In the genomic region with DNA sequence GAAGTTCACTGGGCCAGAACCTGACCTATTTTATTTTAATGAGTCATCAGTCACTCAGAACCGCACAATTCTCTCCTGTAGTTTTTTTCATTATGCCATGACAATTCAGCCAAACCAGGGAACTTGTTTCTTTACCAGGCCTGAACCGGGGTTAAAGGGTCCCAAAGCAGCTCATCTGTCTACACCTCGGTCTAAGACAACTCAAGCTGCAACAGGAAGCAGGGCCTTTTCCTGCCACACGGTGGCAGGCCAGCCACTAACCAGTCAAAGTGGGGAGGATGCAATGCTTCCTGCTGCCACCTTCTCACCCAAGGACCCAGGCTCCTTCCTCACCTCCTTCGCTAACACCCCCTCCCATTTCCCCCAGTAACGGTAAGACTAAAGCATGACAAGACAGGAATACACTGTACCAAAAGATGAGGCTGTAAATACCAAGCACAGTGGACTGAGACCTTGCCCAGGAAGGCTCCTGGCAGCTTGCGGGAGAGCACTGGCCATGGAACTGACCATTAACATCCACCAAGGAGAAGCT, we compare ENCODE assay signal across 8 cellular contexts. TPM values are rescaled to one million over a fixed set of nuclear protein-coding genes. Genes with fewer than 3 reads are reported as not detected.
A peak's percentile ranks its signal among the peaks of the same experiment; 100 is the strongest.
DNase-seq lines count a peak whose midpoint lies in the region; ATAC-seq and TF ChIP-seq lines count a peak whose summit lies in the region.

No MANE protein-coding gene starts in this region.

- H2AFZ ChIP-seq in PC-3 (ENCODE audit: low read length): no peak overlapping the region
- H2AFZ ChIP-seq in parathyroid adenoma: no peak overlapping the region

- H3K36me3 ChIP-seq in PC-3 (ENCODE audit: low read depth, low read length): no peaks in the 10 kb centered on the region
- H3K36me3 ChIP-seq in parathyroid adenoma (ENCODE audit: control insufficient read depth, insufficient read depth, low read length): no peaks in the 10 kb centered on the region
- H3K36me3 ChIP-seq in uterus: no peaks in the 10 kb centered on the region

- H3K27me3 ChIP-seq in PC-3 (ENCODE audit: low read length) (no peaks in the 10 kb centered on the region), parathyroid adenoma (ENCODE audit: control insufficient read depth, insufficient read depth, low read length) (no peaks in the 10 kb centered on the region), uterus (no peaks in the 10 kb centered on the region)

- H3K27me3 Mint-ChIP-seq in activated T-cell treated with anti-CD3 and anti-CD28 coated beads, Interleukin-2, amount 50 U/mL, for 4 hours (ENCODE audit: low read depth): peaks cover 3% of the 10 kb centered on the region

- ATAC-seq in HG02885 (IDR thresholded peaks at IDR 0.05; ENCODE audit: poor library complexity, unreplicated experiment) (peak; percentile 72), PC-3 (peak; percentile 90)
- ATAC-seq in activated T-cell treated with anti-CD3 and anti-CD28 coated beads, Interleukin-2, amount 50 U/mL, for 4 hours: peak; percentile 95 to 97

- H3K9me3 Mint-ChIP-seq in activated T-cell treated with anti-CD3 and anti-CD28 coated beads, Interleukin-2, amount 50 U/mL, for 4 hours: no peaks in the 10 kb centered on the region

- no peak overlapping the region for H3K4me2 ChIP-seq in PC-3 (ENCODE audit: low read length)
- no peak overlapping the region for H3K4me2 ChIP-seq in parathyroid adenoma (ENCODE audit: low read length)

- no peaks in the 10 kb centered on the region for H3K9me2 ChIP-seq in PC-3 (replicated peaks; ENCODE audit: low read length)

- BruUV-seq in PC-3 (replicated peaks; lab: Mats Ljungman, UMichigan): no TSS peak

- no peaks in the 10 kb centered on the region for H3K36me3 Mint-ChIP-seq in activated T-cell treated with anti-CD3 and anti-CD28 coated beads, Interleukin-2, amount 50 U/mL, for 4 hours (ENCODE audit: insufficient read depth)

- H3K27ac ChIP-seq in PC-3 (ENCODE audit: low read length) (no peak overlapping the region), parathyroid adenoma (no peak overlapping the region), uterus (no peak overlapping the region)

- no peaks in the 10 kb centered on the region for H3K9me3 ChIP-seq in PC-3 (ENCODE audit: low read length)
- no peaks in the 10 kb centered on the region for H3K9me3 ChIP-seq in parathyroid adenoma (ENCODE audit: control insufficient read depth, low read length)
- no peaks in the 10 kb centered on the region for H3K9me3 ChIP-seq in uterus

- CTCF ChIA-PET in PC-3 (lab: Charles Lee): interaction anchor here (0.6 to 2.3 kb wide), 6 partner anchors 56 to 548 kb away, joined by 3 to 14 read pairs (median 5); a partner anchor contains a TSS

- H3K4me3 ChIP-seq in PC-3 (ENCODE audit: low read length) (no peak overlapping the region), parathyroid adenoma (ENCODE audit: low read depth, low read length) (no peak overlapping the region), uterus (no peak overlapping the region)

- H3K9ac ChIP-seq in PC-3 (ENCODE audit: low read length) (no peak overlapping the region), parathyroid adenoma (no peak overlapping the region)

- TF ChIP-seq CTCF in PC-3 (conservative IDR thresholded peaks at IDR 0.05; ENCODE audit: low read depth, low read length) (peak; percentile 86), parathyroid adenoma (IDR thresholded peaks at IDR 0.05) (peak; percentile 71), uterus (IDR thresholded peaks at IDR 0.05) (peak; percentile 67 to 76 (median 72))

- intact Hi-C loops in PC-3 (cut with micrococcal nuclease): loop anchor here (1.0 to 5.0 kb wide), 3 partner anchors 54 to 547 kb away; a partner anchor contains a TSS
- intact Hi-C loops in uterus (cut with DNase I; ENCODE audit: low total_unique reads): no loop called here

- no peaks in the 10 kb centered on the region for H3F3A ChIP-seq in PC-3 (ENCODE audit: low read length, unreplicated experiment)

- TF ChIP-seq POLR2A in uterus (IDR thresholded peaks at IDR 0.05): no peak

- H4K20me1 ChIP-seq in PC-3 (ENCODE audit: low read length): no peaks in the 10 kb centered on the region

- DNase-seq in NCI-H82 (lab: John Stamatoyannopoulos, UW): peak; percentile 69
- no peak for DNase-seq in NCI-H82 treated with DMSO at 0.1 percent for 48 hours (lab: John Stamatoyannopoulos, UW; ENCODE audit: unreplicated experiment)
- DNase-seq in PC-3: peak; percentile 67
- peak; percentile 58 for DNase-seq in activated T-cell treated with anti-CD3 and anti-CD28 coated beads, Interleukin-2, amount 50 U/mL, for 4 hours
- peak; percentile 17 for DNase-seq in fibroblast of the conjunctiva (ENCODE audit: low read depth)
- peak; percentile 37 to 49 for DNase-seq in uterus

- POLR2A ChIA-PET in PC-3 (lab: Charles Lee; ENCODE audit: unreplicated experiment): no interaction called here

- H3K4me3 Mint-ChIP-seq in activated T-cell treated with anti-CD3 and anti-CD28 coated beads, Interleukin-2, amount 50 U/mL, for 4 hours: no peak overlapping the region

- H3K4me1 Mint-ChIP-seq in activated T-cell treated with anti-CD3 and anti-CD28 coated beads, Interleukin-2, amount 50 U/mL, for 4 hours (ENCODE audit: low read depth): peaks cover 2% of the 10 kb centered on the region

- H3K79me2 ChIP-seq in PC-3 (ENCODE audit: low read length) (no peaks in the 10 kb centered on the region), parathyroid adenoma (no peaks in the 10 kb centered on the region)

- H3K4me1 ChIP-seq in PC-3 (ENCODE audit: insufficient read depth, low read length) (no peaks in the 10 kb centered on the region), parathyroid adenoma (no peaks in the 10 kb centered on the region), uterus (peaks cover 0 to 7% of the 10 kb centered on the region in 2 donors)

RNA-seq across cellular contexts. Expression of a gene that starts 56.7 kb away (rescaled TPM):
- total RNA-seq in PC-3 (2014; rRNA removed) (0.86 and 3.1 TPM in 2 replicates), uterus (10 to 100 TPM; 11.8 to 61.5 (median 26.2) TPM)
- total RNA-seq in activated T-cell treated with anti-CD3 and anti-CD28 coated beads, Interleukin-2, amount 50 U/mL, for 4 hours: under 1 TPM; 0.16 to 0.73 (median 0.33) TPM
